10 cellular contexts compared by ENCODE assay signal in the genomic region with DNA sequence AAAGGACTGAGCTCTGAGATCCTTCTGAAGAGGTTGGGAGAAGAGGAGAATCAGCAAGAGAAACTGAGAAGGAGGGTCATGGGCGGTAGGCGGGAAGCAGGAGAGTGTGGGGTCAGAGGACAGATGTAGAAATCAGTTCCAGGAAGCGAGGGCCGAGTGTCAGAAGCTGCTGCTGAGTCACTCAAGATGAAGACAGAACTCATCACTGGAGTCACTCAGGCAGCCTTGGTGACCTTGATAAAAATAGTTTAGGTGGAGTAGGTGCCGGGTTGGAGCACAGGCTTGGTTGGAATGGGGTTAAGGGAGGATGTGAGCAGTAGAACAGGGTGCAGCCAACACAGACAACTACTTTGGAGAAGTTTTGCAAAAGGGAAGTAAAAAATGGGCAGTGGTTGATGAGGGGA. TPM values are rescaled to one million over a fixed set of nuclear protein-coding genes. Genes with fewer than 3 reads are reported as not detected.
DNase-seq lines count a peak whose midpoint lies in the region; ATAC-seq and TF ChIP-seq lines count a peak whose summit lies in the region.
"Had no signal": no experiment of that assay in that cellular context is flagged by ENCODE, and none has a peak within 500 bp of the region (broad histone marks: within the 10 kb centered on the region; RNA-seq: fewer than 3 reads in every experiment).

No MANE protein-coding gene starts in this region.

- POLR2A ChIA-PET in activated B cell treated with CpG ODN at 0.5 μM for 24 hours (lab: Charles Lee): interaction anchor here (0.6 to 1.1 kb wide), 3 partner anchors 9 to 73 kb away, joined by 3 to 4 read pairs (median 3); partner anchors contain the start of gene FUS

- H3K4me3 Mint-ChIP-seq in activated B cell treated with CpG ODN at 0.5 μM for 24 hours: no peak overlapping the region

- no peaks in the 10 kb centered on the region for H3K9me3 Mint-ChIP-seq in activated B cell treated with CpG ODN at 0.5 μM for 24 hours

- H3K9me3 ChIP-seq in heart right ventricle: no peaks in the 10 kb centered on the region
- H3K9me3 ChIP-seq: Peyer's patch had no signal

- intact Hi-C loops in activated B cell treated with CpG ODN at 0.5 μM for 24 hours (cut with micrococcal nuclease): no loop called here
- intact Hi-C loops in heart right ventricle (cut with DNase I): loop anchor here in 1 of 10 donors (10.0 kb wide), 1 partner anchor 151 kb away; no protein-coding TSS in a partner anchor

- H3K27ac ChIP-seq in heart right ventricle: peak overlapping the region in 4 of 10 donors; percentile 14 to 88 (median 27)

- DNase-seq in Kasumi-1 (lab: John Stamatoyannopoulos, UW): peak; percentile 38 to 65
- no peak for DNase-seq in activated B cell treated with CpG ODN at 0.5 μM for 24 hours
- DNase-seq in heart right ventricle: peak in 1 of 2 donors; percentile 14
- peak; percentile 24 for DNase-seq in stimulated activated CD4-positive, alpha-beta T cell treated with anti-CD3 and anti-CD28 coated beads, Interleukin-2, amount 100 ng/mL, for 4 hours (ENCODE audit: low read depth)
- no peak for DNase-seq in NCI-H774 (lab: John Stamatoyannopoulos, UW)
- DNase-seq in NCI-H2107 (lab: John Stamatoyannopoulos, UW): no peak
- DNase-seq in COR-L47 (lab: John Stamatoyannopoulos, UW): no peak
- no peak for DNase-seq in NCI-H510A (lab: John Stamatoyannopoulos, UW)

- TF ChIP-seq CTCF in activated B cell treated with CpG ODN at 0.5 μM for 24 hours (IDR thresholded peaks at IDR 0.05): no peak
- no peak for TF ChIP-seq CTCF in heart right ventricle (IDR thresholded peaks at IDR 0.05)

- no peak overlapping the region for H3K4me3 ChIP-seq in heart right ventricle
- H3K4me3 ChIP-seq: Peyer's patch had no signal

- peaks cover 16% of the 10 kb centered on the region for H3K4me1 Mint-ChIP-seq in activated B cell treated with CpG ODN at 0.5 μM for 24 hours

- ATAC-seq in activated B cell treated with CpG ODN at 0.5 μM for 24 hours (ENCODE audit: low read depth): peak; percentile 28
- peak; percentile 22 to 88 (median 54) for ATAC-seq in heart right ventricle

- H3K4me1 ChIP-seq in heart right ventricle: peaks cover 0 to 32% (median 0%) of the 10 kb centered on the region in 9 donors

- no peaks in the 10 kb centered on the region for H3K36me3 Mint-ChIP-seq in activated B cell treated with CpG ODN at 0.5 μM for 24 hours (ENCODE audit: low read depth)

- H3K36me3 ChIP-seq in heart right ventricle: no peaks in the 10 kb centered on the region
- H3K36me3 ChIP-seq: Peyer's patch had no signal

- CTCF ChIA-PET in activated B cell treated with CpG ODN at 0.5 μM for 24 hours (lab: Charles Lee): interaction anchor here (0.6 kb wide), 1 partner anchor 81 kb away, joined by 5 read pairs; no protein-coding TSS in a partner anchor

- H3K27me3 ChIP-seq in heart right ventricle: peaks cover 0 to 22% (median 5%) of the 10 kb centered on the region in 7 donors
- H3K27me3 ChIP-seq: Peyer's patch had no signal

- H3K27ac Mint-ChIP-seq in activated B cell treated with CpG ODN at 0.5 μM for 24 hours: peak overlapping the region; percentile 13

- H3K27me3 Mint-ChIP-seq in activated B cell treated with CpG ODN at 0.5 μM for 24 hours: no peaks in the 10 kb centered on the region

- 23 to 33% methylated on average over 5 of the region's 5 CpGs for WGBS in heart right ventricle, 2 donors

RNA-seq across cellular contexts. Expression of gene ITGAM, which starts 6.1 kb away (rescaled TPM):
- 40.6 and 44.6 TPM in 2 replicates for total RNA-seq in activated B cell treated with CpG ODN at 0.5 μM for 24 hours
- total RNA-seq in heart right ventricle: 10 to 100 TPM in 2 of 10 donors, 1 to 10 TPM in 8; 1.2 to 24.1 (median 3.2) TPM
- polyA plus RNA-seq in heart right ventricle: 1 to 10 TPM; 1.8 to 3.4 TPM

RNA-seq across cellular contexts. Expression of gene PYDC1, which starts 36.7 kb away (rescaled TPM):
- total RNA-seq in activated B cell treated with CpG ODN at 0.5 μM for 24 hours: 0.27 TPM in 1 of 2 replicates, not detected in the other
- not detected for total RNA-seq in heart right ventricle
- not detected for polyA plus RNA-seq in heart right ventricle
- total RNA-seq: astrocyte, Peyer's patch had no signal

RNA-seq across cellular contexts. Expression of gene TRIM72, which starts 39.7 kb away (rescaled TPM):
- total RNA-seq in activated B cell treated with CpG ODN at 0.5 μM for 24 hours (0.16 TPM in 1 of 2 replicates, not detected in the other), heart right ventricle (1 to 10 TPM in 6 of 10 donors, under 1 TPM in 4; 0.61 to 4.8 (median 1.2) TPM)
- polyA plus RNA-seq in heart right ventricle: 1 to 10 TPM in 1 of 2 donors, under 1 TPM in 1; 0.51 to 1.2 TPM
- total RNA-seq: astrocyte, Peyer's patch had no signal

RNA-seq across cellular contexts. Expression of gene PYCARD, which starts 51.1 kb away (rescaled TPM):
- total RNA-seq in activated B cell treated with CpG ODN at 0.5 μM for 24 hours (21.7 and 27.8 TPM in 2 replicates), heart right ventricle (10 to 100 TPM in 2 of 10 donors, 1 to 10 TPM in 8; 1.7 to 26.1 (median 2.8) TPM)
- 10 to 100 TPM in 1 of 2 donors, 1 to 10 TPM in 1; 8.3 to 13.9 TPM for polyA plus RNA-seq in heart right ventricle

Comparison
In these comparisons a context has a peak if more than half of its experiments do, and no peak if none do; other contexts are left out.
1. DNase-seq: peak in Kasumi-1 (2 of 2) and stimulated activated CD4-positive, alpha-beta T cell treated with anti-CD3 and anti-CD28 coated beads, Interleukin-2, amount 100 ng/mL, for 4 hours (single experiment); none in activated B cell treated with CpG ODN at 0.5 μM for 24 hours (single experiment), NCI-H774 (single experiment), NCI-H2107 (single experiment), COR-L47 (single experiment) and NCI-H510A (single experiment).